In genomic region chr15:22788004-22788403, GRCh38 we compare ENCODE assay signal across 1 cellular context.
TF ChIP-seq lines count a peak whose summit lies in the region.

No MANE protein-coding gene starts in this region.

TF ChIP-seq in K562, 482 proteins besides CTCF, POLR2A, EP300 and RAD21:
- TF ChIP-seq NRF1 (conservative IDR thresholded peaks at IDR 0.05 in 1 of 2, IDR thresholded peaks at IDR 0.05 in 1 of 2) (no peak), SAFB2 (IDR thresholded peaks at IDR 0.05; ENCODE audit: borderline replicate concordance, low read depth, low read length, severe bottlenecking) (no peak), GTF2F1 (IDR thresholded peaks at IDR 0.05; ENCODE audit: low read depth, low read length) (no peak), ZNF512 (tag; IDR thresholded peaks at IDR 0.05) (no peak), E2F1 (CRISPR knock-in tag; IDR thresholded peaks at IDR 0.05) (no peak), BRF2 (IDR thresholded peaks at IDR 0.05; ENCODE audit: borderline replicate concordance, insufficient read depth, insufficient read length) (no peak), ARID2 (IDR thresholded peaks at IDR 0.05) (no peak)
- TF ChIP-seq, protein P1, sequence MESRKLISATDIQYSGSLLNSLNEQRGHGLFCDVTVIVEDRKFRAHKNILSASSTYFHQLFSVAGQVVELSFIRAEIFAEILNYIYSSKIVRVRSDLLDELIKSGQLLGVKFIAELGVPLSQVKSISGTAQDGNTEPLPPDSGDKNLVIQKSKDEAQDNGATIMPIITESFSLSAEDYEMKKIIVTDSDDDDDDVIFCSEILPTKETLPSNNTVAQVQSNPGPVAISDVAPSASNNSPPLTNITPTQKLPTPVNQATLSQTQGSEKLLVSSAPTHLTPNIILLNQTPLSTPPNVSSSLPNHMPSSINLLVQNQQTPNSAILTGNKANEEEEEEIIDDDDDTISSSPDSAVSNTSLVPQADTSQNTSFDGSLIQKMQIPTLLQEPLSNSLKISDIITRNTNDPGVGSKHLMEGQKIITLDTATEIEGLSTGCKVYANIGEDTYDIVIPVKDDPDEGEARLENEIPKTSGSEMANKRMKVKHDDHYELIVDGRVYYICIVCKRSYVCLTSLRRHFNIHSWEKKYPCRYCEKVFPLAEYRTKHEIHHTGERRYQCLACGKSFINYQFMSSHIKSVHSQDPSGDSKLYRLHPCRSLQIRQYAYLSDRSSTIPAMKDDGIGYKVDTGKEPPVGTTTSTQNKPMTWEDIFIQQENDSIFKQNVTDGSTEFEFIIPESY (CRISPR knock-in tag; IDR thresholded peaks at IDR 0.05), result peak; percentile 64; the same call in 1 of the 2 replicates
